9 cellular contexts compared by ENCODE assay signal in genomic region chr1:111928531-111928930, GRCh38.
"Had no signal": no experiment of that assay in that cellular context is flagged by ENCODE, and none has a peak within 500 bp of the region (broad histone marks: within the 10 kb centered on the region; RNA-seq: fewer than 3 reads in every experiment).

No MANE protein-coding gene starts in this region.

- H3K27ac Mint-ChIP-seq: HFFc6 had no signal

- H3K4me3 Mint-ChIP-seq: HFFc6 had no signal

- H3K9ac ChIP-seq: GM23248 had no signal

- H3K9me3 ChIP-seq: HAP-1 had no signal

- H3K27ac ChIP-seq: GM23248 had no signal

- DNase-seq: GM23248, H7, HFFc6, IMR-90, KG1 had no signal

- H3K4me1 ChIP-seq: HAP-1 had no signal

- H3K4me3 ChIP-seq: GM23248, HAP-1, K562 had no signal

- H3K9me3 Mint-ChIP-seq: HFFc6 had no signal

- H3K36me3 ChIP-seq: HAP-1 had no signal

- FAIRE-seq: HTR-8/SVneo, K562 had no signal

- ATAC-seq: HCT116, K562 had no signal

- H2AFZ ChIP-seq: GM23248 had no signal
